In genomic region chr5:74765929-74766328, GRCh38 we compare ENCODE assay signal across 8 cellular contexts. TPM values are rescaled to one million over a fixed set of nuclear protein-coding genes. Genes with fewer than 3 reads are reported as not detected.
DNase-seq lines count a peak whose midpoint lies in the region; ATAC-seq and TF ChIP-seq lines count a peak whose summit lies in the region.

No MANE protein-coding gene starts in this region.

- H3K27ac Mint-ChIP-seq in activated CD8-positive, alpha-beta T cell treated with anti-CD3 and anti-CD28 coated beads, Interleukin-2, amount 10 ng/mL, durations not matched to agents 7 days and 5 days, result no peak overlapping the region
- H3K27ac Mint-ChIP-seq in stimulated activated naive B cell treated with anti-CD40 and anti-IgM and Interleukin-4, amounts not matched to agents 10 μg/mL and 1 μg/mL and 100 μg/mL, for 72 hours, result peak overlapping the region; percentile 100

- H3K9me3 Mint-ChIP-seq in activated CD8-positive, alpha-beta T cell treated with anti-CD3 and anti-CD28 coated beads, Interleukin-2, amount 10 ng/mL, durations not matched to agents 7 days and 5 days (ENCODE audit: insufficient read depth), result no peaks in the 10 kb centered on the region
- H3K9me3 Mint-ChIP-seq in stimulated activated naive B cell treated with anti-CD40 and anti-IgM and Interleukin-4, amounts not matched to agents 10 μg/mL and 1 μg/mL and 100 μg/mL, for 72 hours, result no peaks in the 10 kb centered on the region

- H3K4me1 ChIP-seq in SK-N-SH (ENCODE audit: control insufficient read depth in 1 of 2, insufficient read depth in 2 of 2, low read depth in 1 of 2, low read length in 1 of 2) (peaks cover 17 to 31% of the 10 kb centered on the region in 2 experiments; a peak in 3 of 4 replicates), iPS-20b (ENCODE audit: insufficient read depth, low read length) (peaks cover 7% of the 10 kb centered on the region)

- H3K36me3 ChIP-seq in SK-N-SH (replicated peaks in 1 of 2; ENCODE audit: control insufficient read depth in 1 of 2, insufficient read depth in 2 of 2, low read length in 1 of 2) (peaks cover 25 to 52% of the 10 kb centered on the region in 2 experiments), iPS-20b (ENCODE audit: insufficient read depth, low read depth, low read length) (peaks cover 52% of the 10 kb centered on the region)

- H3K4me1 Mint-ChIP-seq in activated CD8-positive, alpha-beta T cell treated with anti-CD3 and anti-CD28 coated beads, Interleukin-2, amount 10 ng/mL, durations not matched to agents 7 days and 5 days (ENCODE audit: low read depth), result peaks cover 24% of the 10 kb centered on the region
- peaks cover 21 to 38% of the 10 kb centered on the region in 2 donors for H3K4me1 Mint-ChIP-seq in stimulated activated naive B cell treated with anti-CD40 and anti-IgM and Interleukin-4, amounts not matched to agents 10 μg/mL and 1 μg/mL and 100 μg/mL, for 72 hours

- no peaks in the 10 kb centered on the region for H4K20me1 ChIP-seq in SK-N-SH (ENCODE audit: insufficient read depth)

- peak overlapping the region in 1 of 2 experiments; percentile 67; a peak in 2 of 4 replicates for H3K27ac ChIP-seq in SK-N-SH (ENCODE audit: low read depth in 2 of 2, low read length in 1 of 2)
- no peak overlapping the region for H3K27ac ChIP-seq in iPS-20b (ENCODE audit: low read length)

- H3K27me3 Mint-ChIP-seq in activated CD8-positive, alpha-beta T cell treated with anti-CD3 and anti-CD28 coated beads, Interleukin-2, amount 10 ng/mL, durations not matched to agents 7 days and 5 days (ENCODE audit: low read depth), result no peaks in the 10 kb centered on the region
- no peaks in the 10 kb centered on the region for H3K27me3 Mint-ChIP-seq in stimulated activated naive B cell treated with anti-CD40 and anti-IgM and Interleukin-4, amounts not matched to agents 10 μg/mL and 1 μg/mL and 100 μg/mL, for 72 hours

- H3K4me3 ChIP-seq in SK-N-SH (ENCODE audit: low read depth in 2 of 2, low read length in 1 of 2) (peak overlapping the region; percentile 98 to 100), iPS-20b (ENCODE audit: low read length) (peak overlapping the region; percentile 89)

- ATAC-seq in SK-N-SH treated with all-trans-retinoic acid at 6 μM for 48 hours (no peak), GM19023 (IDR thresholded peaks at IDR 0.05; ENCODE audit: unreplicated experiment) (no peak), HG03520 (IDR thresholded peaks at IDR 0.05; ENCODE audit: unreplicated experiment) (no peak)
- no peak for ATAC-seq in activated CD8-positive, alpha-beta T cell treated with anti-CD3 and anti-CD28 coated beads, Interleukin-2, amount 10 ng/mL, durations not matched to agents 7 days and 5 days
- no peak for ATAC-seq in stimulated activated naive B cell treated with anti-CD40 and anti-IgM and Interleukin-4, amounts not matched to agents 10 μg/mL and 1 μg/mL and 100 μg/mL, for 72 hours (replicated peaks)

- POLR2A ChIA-PET in SK-N-SH (lab: Yijun Ruan, JAX), result no interaction called here
- POLR2A ChIA-PET in activated CD8-positive, alpha-beta T cell treated with anti-CD3 and anti-CD28 coated beads, Interleukin-2, amount 10 ng/mL, durations not matched to agents 7 days and 5 days (lab: Charles Lee), result interaction anchor here (1.2 to 1.6 kb wide), 2 partner anchors 21 to 470 kb away, joined by 3 to 5 read pairs; partner anchors contain the start of gene ANKRD31

- no peaks in the 10 kb centered on the region for H3K27me3 ChIP-seq in SK-N-SH (ENCODE audit: insufficient read depth)
- H3K27me3 ChIP-seq in iPS-20b (ENCODE audit: insufficient read depth, low read length), result no peaks in the 10 kb centered on the region

- H2AFZ ChIP-seq in SK-N-SH (ENCODE audit: low read depth), result peak overlapping the region; percentile 95

- H3K4me3 Mint-ChIP-seq in activated CD8-positive, alpha-beta T cell treated with anti-CD3 and anti-CD28 coated beads, Interleukin-2, amount 10 ng/mL, durations not matched to agents 7 days and 5 days, result peak overlapping the region; percentile 100
- H3K4me3 Mint-ChIP-seq in stimulated activated naive B cell treated with anti-CD40 and anti-IgM and Interleukin-4, amounts not matched to agents 10 μg/mL and 1 μg/mL and 100 μg/mL, for 72 hours, result peak overlapping the region; percentile 99 to 100

- H3K9me3 ChIP-seq in SK-N-SH (no peaks in the 10 kb centered on the region), iPS-20b (ENCODE audit: insufficient read depth, low read depth, low read length) (no peaks in the 10 kb centered on the region)

- DNase-seq in SK-N-SH (no peak), cerebellar cortex (ENCODE audit: low spot score) (no peak)
- no peak for DNase-seq in activated CD8-positive, alpha-beta T cell treated with anti-CD3 and anti-CD28 coated beads, Interleukin-2, amount 10 ng/mL, durations not matched to agents 7 days and 5 days
- no peak for DNase-seq in stimulated activated naive B cell treated with anti-CD40 and anti-IgM and Interleukin-4, amounts not matched to agents 10 μg/mL and 1 μg/mL and 100 μg/mL, for 72 hours

- peaks cover 69% of the 10 kb centered on the region for H3K79me2 ChIP-seq in SK-N-SH (ENCODE audit: insufficient read depth)

- CTCF ChIA-PET in SK-N-SH (lab: Yijun Ruan, JAX), result interaction anchor here (0.7 to 2.4 kb wide), 13 partner anchors 11 to 571 kb away, joined by 3 to 15 read pairs (median 4); partner anchors contain the start of genes HEXB and HMGCR
- CTCF ChIA-PET in activated CD8-positive, alpha-beta T cell treated with anti-CD3 and anti-CD28 coated beads, Interleukin-2, amount 10 ng/mL, durations not matched to agents 7 days and 5 days (lab: Charles Lee), result interaction anchor here (0.8 to 2.6 kb wide), 10 partner anchors 10 to 471 kb away, joined by 3 to 13 read pairs (median 4); partner anchors contain the start of gene ANKRD31

- peak overlapping the region; percentile 95 for H3K4me2 ChIP-seq in SK-N-SH

- no peak for TF ChIP-seq EP300 in SK-N-SH (IDR thresholded peaks at IDR 0.05; ENCODE audit: borderline replicate concordance in 1 of 2, low read depth in 1 of 2, low read length in 1 of 2)

- 22% methylated on average over 27 of the region's 27 CpGs for WGBS in SK-N-SH (ENCODE audit: low lambda C conversion rate)

- H3K9me2 ChIP-seq in SK-N-SH, result no peaks in the 10 kb centered on the region

- H3K9ac ChIP-seq in SK-N-SH, result peak overlapping the region; percentile 87
- H3K9ac ChIP-seq in iPS-20b (ENCODE audit: low read depth, low read length), result peak overlapping the region; percentile 88; the same call in 1 of the 2 replicates

- peaks cover 27% of the 10 kb centered on the region for H3F3A ChIP-seq in SK-N-SH (replicated peaks; ENCODE audit: insufficient read depth)

- TF ChIP-seq RAD21 in SK-N-SH (IDR thresholded peaks at IDR 0.05; ENCODE audit: low read length), result no peak

- peaks cover 43% of the 10 kb centered on the region for H3K36me3 Mint-ChIP-seq in activated CD8-positive, alpha-beta T cell treated with anti-CD3 and anti-CD28 coated beads, Interleukin-2, amount 10 ng/mL, durations not matched to agents 7 days and 5 days (ENCODE audit: low read depth)
- peaks cover 10 to 19% of the 10 kb centered on the region in 2 donors for H3K36me3 Mint-ChIP-seq in stimulated activated naive B cell treated with anti-CD40 and anti-IgM and Interleukin-4, amounts not matched to agents 10 μg/mL and 1 μg/mL and 100 μg/mL, for 72 hours

- no peak for TF ChIP-seq CTCF in SK-N-SH (IDR thresholded peaks at IDR 0.05)

TF ChIP-seq in SK-N-SH, 30 proteins besides CTCF, POLR2A, EP300 and RAD21 (continues in another document):
- TF ChIP-seq ELF1 (IDR thresholded peaks at IDR 0.05), result no peak

TF ChIP-seq in SK-N-SH treated with all-trans-retinoic acid at 6 μM for 48 hours, 23 proteins besides CTCF, POLR2A, EP300 and RAD21 (continues in another document):
- TF ChIP-seq, protein P1, sequence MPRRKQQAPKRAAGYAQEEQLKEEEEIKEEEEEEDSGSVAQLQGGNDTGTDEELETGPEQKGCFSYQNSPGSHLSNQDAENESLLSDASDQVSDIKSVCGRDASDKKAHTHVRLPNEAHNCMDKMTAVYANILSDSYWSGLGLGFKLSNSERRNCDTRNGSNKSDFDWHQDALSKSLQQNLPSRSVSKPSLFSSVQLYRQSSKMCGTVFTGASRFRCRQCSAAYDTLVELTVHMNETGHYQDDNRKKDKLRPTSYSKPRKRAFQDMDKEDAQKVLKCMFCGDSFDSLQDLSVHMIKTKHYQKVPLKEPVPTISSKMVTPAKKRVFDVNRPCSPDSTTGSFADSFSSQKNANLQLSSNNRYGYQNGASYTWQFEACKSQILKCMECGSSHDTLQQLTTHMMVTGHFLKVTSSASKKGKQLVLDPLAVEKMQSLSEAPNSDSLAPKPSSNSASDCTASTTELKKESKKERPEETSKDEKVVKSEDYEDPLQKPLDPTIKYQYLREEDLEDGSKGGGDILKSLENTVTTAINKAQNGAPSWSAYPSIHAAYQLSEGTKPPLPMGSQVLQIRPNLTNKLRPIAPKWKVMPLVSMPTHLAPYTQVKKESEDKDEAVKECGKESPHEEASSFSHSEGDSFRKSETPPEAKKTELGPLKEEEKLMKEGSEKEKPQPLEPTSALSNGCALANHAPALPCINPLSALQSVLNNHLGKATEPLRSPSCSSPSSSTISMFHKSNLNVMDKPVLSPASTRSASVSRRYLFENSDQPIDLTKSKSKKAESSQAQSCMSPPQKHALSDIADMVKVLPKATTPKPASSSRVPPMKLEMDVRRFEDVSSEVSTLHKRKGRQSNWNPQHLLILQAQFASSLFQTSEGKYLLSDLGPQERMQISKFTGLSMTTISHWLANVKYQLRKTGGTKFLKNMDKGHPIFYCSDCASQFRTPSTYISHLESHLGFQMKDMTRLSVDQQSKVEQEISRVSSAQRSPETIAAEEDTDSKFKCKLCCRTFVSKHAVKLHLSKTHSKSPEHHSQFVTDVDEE (CRISPR knock-in tag; IDR thresholded peaks at IDR 0.05), result no peak
- TF ChIP-seq ZFP3 (CRISPR knock-in tag; IDR thresholded peaks at IDR 0.05) (no peak), RARB (CRISPR knock-in tag; IDR thresholded peaks at IDR 0.05) (no peak), TCF4 (CRISPR knock-in tag; IDR thresholded peaks at IDR 0.05; ENCODE audit: borderline replicate concordance) (no peak)

RNA-seq across cellular contexts. Expression of gene GFM2, which starts 1.0 kb away (rescaled TPM):
- polyA plus RNA-seq in SK-N-SH (2012; rRNA removed), result 29.5 and 37.3 TPM in 2 replicates
- polyA plus RNA-seq in SK-N-SH (2012; cell fraction: cytosol; rRNA removed), result 35.6 and 40.9 TPM in 2 replicates
- 26.9 and 60.2 TPM in 2 replicates for polyA plus RNA-seq in SK-N-SH (2012; cell fraction: nucleus; rRNA removed)
- total RNA-seq in activated CD8-positive, alpha-beta T cell treated with anti-CD3 and anti-CD28 coated beads, Interleukin-2, amount 10 ng/mL, durations not matched to agents 7 days and 5 days, result 10 to 100 TPM; 24.2 to 29.2 TPM

RNA-seq across cellular contexts. Expression of gene NSA2, which starts 1.1 kb away (rescaled TPM):
- 70.7 and 81.0 TPM in 2 replicates for polyA plus RNA-seq in SK-N-SH (2012; rRNA removed)
- polyA plus RNA-seq in SK-N-SH (2012; cell fraction: cytosol; rRNA removed), result 112 and 207 TPM in 2 replicates
- 10.9 and 26.4 TPM in 2 replicates for polyA plus RNA-seq in SK-N-SH (2012; cell fraction: nucleus; rRNA removed)
- 100 to 1,000 TPM; 107 to 116 TPM for total RNA-seq in activated CD8-positive, alpha-beta T cell treated with anti-CD3 and anti-CD28 coated beads, Interleukin-2, amount 10 ng/mL, durations not matched to agents 7 days and 5 days
